In genomic region chr15:96132126-96132525, GRCh38 we compare ENCODE assay signal across 34 cellular contexts.
"Had no signal": no experiment of that assay in that cellular context is flagged by ENCODE, and none has a peak within 500 bp of the region (broad histone marks: within the 10 kb centered on the region; RNA-seq: fewer than 3 reads in every experiment).

No MANE protein-coding gene starts in this region.

- H3K9me3 ChIP-seq: adrenal gland, ascending aorta, body of pancreas, breast epithelium had no signal

- H3K36me3 ChIP-seq: adrenal gland, ascending aorta, brain microvascular endothelial cell, breast epithelium, cardiac muscle cell had no signal

- DNase-seq: activated effector memory CD4-positive, alpha-beta T cell treated with anti-CD3 and anti-CD28 coated beads, Interleukin-2, amount 50 U/mL, for 16 hours; activated effector memory CD4-positive, alpha-beta T cell treated with Interleukin-2 at 50 U/mL for 16 hours; activated gamma-delta T cell; activated gamma-delta T cell treated with Interleukin-2 at 50 U/mL for 16 hours; activated naive CD4-positive, alpha-beta T cell; activated naive CD4-positive, alpha-beta T cell treated with anti-CD3 and anti-CD28 coated beads for 36 hours; activated naive CD4-positive, alpha-beta T cell treated with anti-CD3 and anti-CD28 coated beads, Interleukin-2, amount 10 ng/mL, durations not matched to agents 7 days and 5 days; activated naive CD4-positive, alpha-beta T cell treated with anti-CD3 and anti-CD28 coated beads, Interleukin-2, amount 50 U/mL, for 16 hours; activated naive CD4-positive, alpha-beta T cell treated with Interleukin-2 at 50 U/mL for 16 hours; activated naive CD8-positive, alpha-beta T cell treated with anti-CD3 and anti-CD28 coated beads for 36 hours; activated naive CD8-positive, alpha-beta T cell treated with anti-CD3 and anti-CD28 coated beads, Interleukin-2, amount 10 ng/mL, durations not matched to agents 7 days and 5 days; activated naive CD8-positive, alpha-beta T cell treated with anti-CD3 and anti-CD28 coated beads, Interleukin-2, amount 50 U/mL, for 24 hours; activated T-cell treated with anti-CD3 and anti-CD28 coated beads, Interleukin-2, amount 50 U/mL, for 1 hour; activated T-cell treated with anti-CD3 and anti-CD28 coated beads, Interleukin-2, amount 50 U/mL, for 24 hours; activated T-cell treated with anti-CD3 and anti-CD28 coated beads, Interleukin-2, amount 50 U/mL, for 4 hours; activated T-cell treated with anti-CD3 and anti-CD28 coated beads, Interleukin-2, amount 50 U/mL, for 48 hours; activated T-cell treated with anti-CD3 and anti-CD28 coated beads, Interleukin-2, amount 50 U/mL, for 72 hours; adrenal gland; amniotic stem cell; amygdala; anterior cingulate cortex; aorta; body of pancreas; brain microvascular endothelial cell; caudate nucleus; central memory CD4-positive, alpha-beta T cell; cerebellar nuclear complex had no signal

- FAIRE-seq: astrocyte, bronchial epithelial cell had no signal

- ATAC-seq: activated naive CD4-positive, alpha-beta T cell treated with anti-CD3 and anti-CD28 coated beads, Interleukin-2, amount 50 U/mL, for 72 hours; activated naive CD8-positive, alpha-beta T cell treated with anti-CD3 and anti-CD28 coated beads, Interleukin-2, amount 50 U/mL, for 24 hours; activated T-cell treated with anti-CD3 and anti-CD28 coated beads, Interleukin-2, amount 50 U/mL, for 4 hours; activated T-cell treated with anti-CD3 and anti-CD28 coated beads, Interleukin-2, amount 50 U/mL, for 72 hours; activated T-helper 17 cell treated with anti-CD3 and anti-CD28 coated beads, Interleukin-2, amount 50 U/mL, for 72 hours; body of pancreas had no signal

- H3K4me1 ChIP-seq: adrenal gland, ascending aorta, body of pancreas, breast epithelium had no signal

- H3K27ac ChIP-seq: adrenal gland, ascending aorta, body of pancreas, brain microvascular endothelial cell, breast epithelium, cardiac muscle cell had no signal

- H3K4me3 ChIP-seq: adrenal gland, ascending aorta, body of pancreas, breast epithelium, cardiac muscle cell had no signal

- H3K27me3 ChIP-seq: adrenal gland, ascending aorta, body of pancreas, brain microvascular endothelial cell, breast epithelium had no signal
